In the genomic region with DNA sequence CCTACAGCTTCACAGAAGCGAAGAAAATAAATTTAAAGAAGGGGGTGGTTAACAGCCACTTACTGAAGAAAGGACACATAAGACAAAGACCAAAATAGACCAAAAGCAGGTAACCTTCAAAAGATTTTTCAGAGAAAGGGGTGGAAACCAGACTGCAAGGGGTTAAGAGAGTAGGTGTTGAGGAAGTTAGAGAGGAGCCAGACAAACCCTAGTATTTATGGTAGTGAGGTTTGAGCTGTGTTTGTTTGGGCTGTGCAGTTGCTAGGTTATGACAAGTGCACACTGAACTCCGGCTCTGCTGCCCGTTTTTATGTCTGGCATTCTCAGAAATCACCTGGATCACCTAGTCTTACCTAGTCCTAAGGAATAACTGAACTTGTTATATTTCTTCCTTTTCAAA, we compare ENCODE assay signal across 13 cellular contexts. TPM values are rescaled to one million over a fixed set of nuclear protein-coding genes. Genes with fewer than 3 reads are reported as not detected.
A peak's percentile ranks its signal among the peaks of the same experiment; 100 is the strongest.
DNase-seq lines count a peak whose midpoint lies in the region; ATAC-seq and TF ChIP-seq lines count a peak whose summit lies in the region.
"Had no signal": no experiment of that assay in that cellular context is flagged by ENCODE, and none has a peak within 500 bp of the region (broad histone marks: within the 10 kb centered on the region; RNA-seq: fewer than 3 reads in every experiment).

No MANE protein-coding gene starts in this region.

- H3K9me3 Mint-ChIP-seq in activated naive CD4-positive, alpha-beta T cell treated with anti-CD3 and anti-CD28 coated beads, Interleukin-2, amount 50 U/mL, for 24 hours, result no peaks in the 10 kb centered on the region
- H3K9me3 Mint-ChIP-seq in T-helper 2 cell treated with Interferon-gamma antibody and Interleukin-4, amounts not matched to agents 5 μg/mL and 100 μg/mL, for 36 hours, result no peaks in the 10 kb centered on the region
- no peaks in the 10 kb centered on the region for H3K9me3 Mint-ChIP-seq in activated CD4-positive, alpha-beta memory T cell treated with anti-CD3 and anti-CD28 coated beads for 36 hours

- intact Hi-C loops in activated CD4-positive, alpha-beta memory T cell treated with anti-CD3 and anti-CD28 coated beads for 36 hours (cut with micrococcal nuclease), result no loop called here

- H3K4me1 ChIP-seq in right atrium auricular region (peaks cover 0 to 8% of the 10 kb centered on the region in 2 donors), thymus (ENCODE audit: control insufficient read depth, insufficient read depth, low read length) (peaks cover 6% of the 10 kb centered on the region)

- H3K9me3 ChIP-seq in right atrium auricular region (no peaks in the 10 kb centered on the region), thymus (ENCODE audit: control insufficient read depth) (no peaks in the 10 kb centered on the region)

- H3K4me3 Mint-ChIP-seq in activated naive CD4-positive, alpha-beta T cell treated with anti-CD3 and anti-CD28 coated beads, Interleukin-2, amount 50 U/mL, for 24 hours, result no peak overlapping the region
- no peak overlapping the region for H3K4me3 Mint-ChIP-seq in T-helper 2 cell treated with Interferon-gamma antibody and Interleukin-4, amounts not matched to agents 5 μg/mL and 100 μg/mL, for 36 hours
- no peak overlapping the region for H3K4me3 Mint-ChIP-seq in activated CD4-positive, alpha-beta memory T cell treated with anti-CD3 and anti-CD28 coated beads for 36 hours
- H3K4me3 Mint-ChIP-seq: mesothelial cell of epicardium had no signal

- POLR2A ChIA-PET in activated CD4-positive, alpha-beta memory T cell treated with anti-CD3 and anti-CD28 coated beads for 36 hours (lab: Charles Lee), result interaction anchor here (0.6 kb wide), 1 partner anchor 1063 kb away, joined by 3 read pairs; no protein-coding TSS in a partner anchor

- peaks cover 43% of the 10 kb centered on the region for H3K4me1 Mint-ChIP-seq in activated naive CD4-positive, alpha-beta T cell treated with anti-CD3 and anti-CD28 coated beads, Interleukin-2, amount 50 U/mL, for 24 hours
- H3K4me1 Mint-ChIP-seq in T-helper 2 cell treated with Interferon-gamma antibody and Interleukin-4, amounts not matched to agents 5 μg/mL and 100 μg/mL, for 36 hours (ENCODE audit: low read depth), result peaks cover 21% of the 10 kb centered on the region
- H3K4me1 Mint-ChIP-seq in activated CD4-positive, alpha-beta memory T cell treated with anti-CD3 and anti-CD28 coated beads for 36 hours (ENCODE audit: low read depth), result peaks cover 23% of the 10 kb centered on the region
- H3K4me1 Mint-ChIP-seq: mesothelial cell of epicardium had no signal

- H3K36me3 ChIP-seq in right atrium auricular region, result no peaks in the 10 kb centered on the region
- no peaks in the 10 kb centered on the region for H3K36me3 ChIP-seq in thymus (ENCODE audit: control insufficient read depth, insufficient read depth)

- TF ChIP-seq CTCF in right atrium auricular region (IDR thresholded peaks at IDR 0.05), result no peak

- no peak for DNase-seq in activated naive CD4-positive, alpha-beta T cell treated with anti-CD3 and anti-CD28 coated beads, Interleukin-2, amount 50 U/mL, for 16 hours
- no peak for DNase-seq in T-helper 2 cell treated with Interferon-gamma antibody and Interleukin-4, amounts not matched to agents 5 μg/mL and 100 μg/mL, for 36 hours (ENCODE audit: low spot score)
- DNase-seq in right atrium auricular region (ENCODE audit: low spot score) (no peak), NCI-H226 (no peak)
- no peak for DNase-seq in activated CD4-positive, alpha-beta memory T cell treated with anti-CD3 and anti-CD28 coated beads for 36 hours
- DNase-seq: foreskin fibroblast, KG1 had no signal

- H3K27ac Mint-ChIP-seq in activated naive CD4-positive, alpha-beta T cell treated with anti-CD3 and anti-CD28 coated beads, Interleukin-2, amount 50 U/mL, for 24 hours, result peak overlapping the region; percentile 8
- peak overlapping the region; percentile 1 for H3K27ac Mint-ChIP-seq in T-helper 2 cell treated with Interferon-gamma antibody and Interleukin-4, amounts not matched to agents 5 μg/mL and 100 μg/mL, for 36 hours
- H3K27ac Mint-ChIP-seq in activated CD4-positive, alpha-beta memory T cell treated with anti-CD3 and anti-CD28 coated beads for 36 hours, result no peak overlapping the region
- H3K27ac Mint-ChIP-seq: mesothelial cell of epicardium had no signal

- H3K27me3 Mint-ChIP-seq in activated naive CD4-positive, alpha-beta T cell treated with anti-CD3 and anti-CD28 coated beads, Interleukin-2, amount 50 U/mL, for 24 hours, result no peaks in the 10 kb centered on the region
- H3K27me3 Mint-ChIP-seq in T-helper 2 cell treated with Interferon-gamma antibody and Interleukin-4, amounts not matched to agents 5 μg/mL and 100 μg/mL, for 36 hours (ENCODE audit: low read depth), result no peaks in the 10 kb centered on the region
- H3K27me3 Mint-ChIP-seq in activated CD4-positive, alpha-beta memory T cell treated with anti-CD3 and anti-CD28 coated beads for 36 hours, result no peaks in the 10 kb centered on the region

- CTCF ChIA-PET in activated CD4-positive, alpha-beta memory T cell treated with anti-CD3 and anti-CD28 coated beads for 36 hours (lab: Charles Lee), result interaction anchor here (1.7 kb wide), 1 partner anchor 28 kb away, joined by 6 read pairs; a partner anchor contains a TSS

- no peak for ATAC-seq in HG03159 (IDR thresholded peaks at IDR 0.05; ENCODE audit: unreplicated experiment)

- WGBS in thymus, result 54% methylated on average over 3 of the region's 3 CpGs

- H3K27me3 ChIP-seq in right atrium auricular region (no peaks in the 10 kb centered on the region), thymus (ENCODE audit: control insufficient read depth, insufficient read depth) (no peaks in the 10 kb centered on the region)
- H3K27me3 ChIP-seq: BLaER1 treated with 17β-estradiol and CSF1 and Interleukin-3, amounts not matched to agents 10 nM and 100 nM had no signal

- H3K4me3 ChIP-seq in right atrium auricular region (no peak overlapping the region), thymus (ENCODE audit: low read length) (no peak overlapping the region)
- H3K4me3 ChIP-seq: BLaER1 treated with 17β-estradiol and CSF1 and Interleukin-3, amounts not matched to agents 10 nM and 100 nM; SK-N-MC had no signal

- H3K36me3 Mint-ChIP-seq in activated naive CD4-positive, alpha-beta T cell treated with anti-CD3 and anti-CD28 coated beads, Interleukin-2, amount 50 U/mL, for 24 hours, result peaks cover 7% of the 10 kb centered on the region
- peaks cover 8% of the 10 kb centered on the region for H3K36me3 Mint-ChIP-seq in T-helper 2 cell treated with Interferon-gamma antibody and Interleukin-4, amounts not matched to agents 5 μg/mL and 100 μg/mL, for 36 hours (ENCODE audit: low read depth)
- H3K36me3 Mint-ChIP-seq in activated CD4-positive, alpha-beta memory T cell treated with anti-CD3 and anti-CD28 coated beads for 36 hours, result peaks cover 4% of the 10 kb centered on the region

- H3K27ac ChIP-seq in right atrium auricular region (peak overlapping the region; percentile 45 to 63), thymus (ENCODE audit: low read depth) (peak overlapping the region; percentile 78)
- H3K27ac ChIP-seq: SK-N-MC had no signal

RNA-seq across cellular contexts. Expression of a gene that starts 22.8 kb away (rescaled TPM):
- total RNA-seq in right atrium auricular region, result 10 to 100 TPM; 59.5 to 65.4 TPM
- 43.3 TPM for polyA plus RNA-seq in thymus
- 100 to 1,000 TPM; 137 to 144 TPM for total RNA-seq in activated CD4-positive, alpha-beta memory T cell treated with anti-CD3 and anti-CD28 coated beads for 36 hours

RNA-seq across cellular contexts. Expression of a gene that starts 28.3 kb away (rescaled TPM):
- total RNA-seq in right atrium auricular region, result 10 to 100 TPM; 76.4 to 87.2 TPM
- polyA plus RNA-seq in thymus, result 42.6 TPM
- total RNA-seq in activated CD4-positive, alpha-beta memory T cell treated with anti-CD3 and anti-CD28 coated beads for 36 hours, result 10 to 100 TPM; 57.3 to 59.0 TPM
